Comparison of ENCODE assay signal across 27 cellular contexts in the genomic region with DNA sequence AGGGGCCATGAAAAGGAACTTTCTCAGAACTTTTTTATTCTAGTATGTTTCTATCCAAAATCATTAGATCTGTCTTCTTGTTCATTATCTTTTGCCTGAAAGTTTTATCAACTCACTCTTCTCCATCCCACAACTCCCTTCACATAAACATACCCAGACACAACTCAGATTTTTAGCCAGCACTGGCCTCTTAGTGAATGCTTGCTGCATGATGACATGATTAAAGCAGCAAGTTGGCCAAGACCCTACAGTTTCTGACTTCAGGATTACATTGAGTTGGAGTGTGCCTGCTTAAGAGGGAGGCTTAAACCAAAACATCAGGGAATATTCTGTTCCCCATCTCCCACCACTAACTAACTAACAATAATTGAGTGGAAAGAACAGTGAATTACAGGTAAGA. TPM values are rescaled to one million over a fixed set of nuclear protein-coding genes. Genes with fewer than 3 reads are reported as not detected.
"Had no signal": no experiment of that assay in that cellular context is flagged by ENCODE, and none has a peak within 500 bp of the region (broad histone marks: within the 10 kb centered on the region; RNA-seq: fewer than 3 reads in every experiment).

No MANE protein-coding gene starts in this region.

- DNase-seq: activated CD4-positive, alpha-beta T cell treated with anti-CD3 and anti-CD28 coated beads, Interleukin-2, amount 10 ng/mL, durations not matched to agents 7 days and 5 days; activated CD4-positive, CD25-positive, alpha-beta regulatory T cell treated with anti-CD3 and anti-CD28 coated beads, Interleukin-2, amount 50 U/mL, for 72 hours; activated CD8-positive, alpha-beta memory T cell treated with anti-CD3 and anti-CD28 coated beads, Interleukin-2, amount 10 ng/mL, durations not matched to agents 7 days and 5 days; activated CD8-positive, alpha-beta T cell treated with anti-CD3 and anti-CD28 coated beads for 36 hours; activated gamma-delta T cell; activated naive CD4-positive, alpha-beta T cell treated with anti-CD3 and anti-CD28 coated beads, Interleukin-2, amount 50 U/mL, for 16 hours; activated naive CD8-positive, alpha-beta T cell treated with anti-CD3 and anti-CD28 coated beads, Interleukin-2, amount 50 U/mL, for 24 hours; activated T-cell treated with anti-CD3 and anti-CD28 coated beads for 4 hours; aorta; cortex of kidney; foreskin keratinocyte; kidney glomerular epithelial cell; left lung; naive thymus-derived CD4-positive, alpha-beta T cell; retina; sigmoid colon; stimulated activated CD4-positive, alpha-beta T cell treated with anti-CD3 and anti-CD28 coated beads, Interleukin-4, amount 100 ng/mL, for 1 hour; stimulated activated naive CD4-positive, alpha-beta T cell; testis; WERI-Rb-1 had no signal

- H3K36me3 ChIP-seq: breast epithelium, left lung, sigmoid colon, WERI-Rb-1 had no signal

- H3K4me3 ChIP-seq: breast epithelium, left lung, lung, sigmoid colon, testis had no signal

- ATAC-seq: activated CD8-positive, alpha-beta memory T cell treated with anti-CD3 and anti-CD28 coated beads, Interleukin-2, amount 10 ng/mL, durations not matched to agents 7 days and 5 days; activated CD8-positive, alpha-beta T cell treated with anti-CD3 and anti-CD28 coated beads for 36 hours; activated naive CD8-positive, alpha-beta T cell treated with anti-CD3 and anti-CD28 coated beads, Interleukin-2, amount 50 U/mL, for 24 hours; foreskin keratinocyte; left lung; naive thymus-derived CD4-positive, alpha-beta T cell; SK-N-SH treated with all-trans-retinoic acid at 6 μM for 48 hours had no signal

- H3K4me1 ChIP-seq: breast epithelium, foreskin keratinocyte, left lung, sigmoid colon, testis had no signal

- H3K27ac ChIP-seq: breast epithelium, epithelial cell of prostate, foreskin keratinocyte, left lung, sigmoid colon, testis, WERI-Rb-1 had no signal

- H3K9me3 ChIP-seq: sigmoid colon, testis had no signal

- H3K27me3 ChIP-seq: breast epithelium, left lung, sigmoid colon, testis had no signal

RNA-seq across cellular contexts. Expression of gene PLSCR2, which starts 38.1 kb away (rescaled TPM):
- total RNA-seq: activated CD8-positive, alpha-beta memory T cell treated with anti-CD3 and anti-CD28 coated beads, Interleukin-2, amount 10 ng/mL, durations not matched to agents 7 days and 5 days; activated CD8-positive, alpha-beta T cell treated with anti-CD3 and anti-CD28 coated beads for 36 hours; foreskin keratinocyte; glomerular endothelial cell; lung; osteocyte; progenitor cell of endocrine pancreas; sigmoid colon had no signal
- polyA plus RNA-seq: aorta, foreskin keratinocyte had no signal
